In the genomic region with DNA sequence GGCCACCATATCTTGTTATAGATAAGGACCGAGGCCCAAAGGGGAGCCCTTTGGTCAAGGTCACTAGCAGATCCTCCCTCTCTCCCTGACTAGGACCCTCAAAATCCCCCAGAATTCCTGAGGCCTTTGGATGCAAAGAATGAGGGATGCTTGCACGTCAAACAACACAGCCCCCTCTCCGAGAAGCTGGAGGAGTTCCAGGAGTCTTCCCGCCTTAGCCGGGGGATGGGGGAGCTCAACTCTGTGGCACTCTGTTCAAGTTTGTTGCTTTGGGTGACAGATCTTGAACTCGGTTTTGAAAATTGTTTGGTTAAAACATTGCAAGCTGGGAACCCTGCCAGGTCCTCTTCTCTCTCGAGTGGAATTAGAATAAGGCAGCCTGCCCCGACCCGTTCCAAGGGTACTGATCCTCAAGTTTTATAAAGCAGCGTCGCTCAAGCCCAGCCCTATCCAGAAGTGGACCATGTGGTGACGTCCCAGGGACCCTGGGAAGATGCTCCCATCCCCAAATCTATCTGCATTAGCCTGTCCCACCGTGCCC, we compare ENCODE assay signal across 12 cellular contexts.
DNase-seq lines count a peak whose midpoint lies in the region; ATAC-seq and TF ChIP-seq lines count a peak whose summit lies in the region.
"Had no signal": no experiment of that assay in that cellular context is flagged by ENCODE, and none has a peak within 500 bp of the region (broad histone marks: within the 10 kb centered on the region; RNA-seq: fewer than 3 reads in every experiment).

No MANE protein-coding gene starts in this region.

- peak in 1 of 4 donors; percentile 18 for ATAC-seq in heart left ventricle
- ATAC-seq: activated CD8-positive, alpha-beta T cell treated with anti-CD3 and anti-CD28 coated beads for 36 hours had no signal

- H3K4me1 ChIP-seq in heart left ventricle, result peaks cover 4 to 84% (median 40%) of the 10 kb centered on the region in 12 donors
- H3K4me1 ChIP-seq in parathyroid adenoma, result peaks cover 71% of the 10 kb centered on the region

- H2AFZ ChIP-seq in parathyroid adenoma, result peak overlapping the region; percentile 16

- peak overlapping the region in 10 of 12 donors; percentile 76 to 98 (median 86) for H3K27ac ChIP-seq in heart left ventricle
- H3K27ac ChIP-seq in parathyroid adenoma, result peak overlapping the region; percentile 95

- H3K9me3 Mint-ChIP-seq in activated CD4-positive, alpha-beta memory T cell treated with anti-CD3 and anti-CD28 coated beads for 36 hours, result no peaks in the 10 kb centered on the region
- H3K9me3 Mint-ChIP-seq: activated CD8-positive, alpha-beta T cell treated with anti-CD3 and anti-CD28 coated beads for 36 hours; T-helper 2 cell treated with Interferon-gamma antibody and Interleukin-4, amounts not matched to agents 5 μg/mL and 100 μg/mL, for 36 hours had no signal

- no peaks in the 10 kb centered on the region for H3K79me2 ChIP-seq in parathyroid adenoma

- no peaks in the 10 kb centered on the region for H3K36me3 Mint-ChIP-seq in activated CD4-positive, alpha-beta memory T cell treated with anti-CD3 and anti-CD28 coated beads for 36 hours

- DNase-seq in G401 (ENCODE audit: low spot score) (peak; percentile 36), NCI-H2171 treated with DMSO at 0.1 percent for 48 hours (lab: John Stamatoyannopoulos, UW) (peak; percentile 53), heart left ventricle (peak in 2 of 5 donors; percentile 31 to 65), DMS114 treated with DMSO at 0.1 percent for 48 hours (lab: John Stamatoyannopoulos, UW; ENCODE audit: unreplicated experiment) (no peak), AG20443 (ENCODE audit: low spot score) (no peak)
- DNase-seq in activated T-cell treated with anti-CD3 and anti-CD28 coated beads, Interleukin-2, amount 50 U/mL, for 1 hour, result no peak
- no peak for DNase-seq in activated CD4-positive, alpha-beta memory T cell treated with anti-CD3 and anti-CD28 coated beads for 36 hours
- DNase-seq: activated CD8-positive, alpha-beta T cell treated with anti-CD3 and anti-CD28 coated beads for 36 hours; activated naive CD4-positive, alpha-beta T cell had no signal

- H3K27me3 ChIP-seq in heart left ventricle, result no peaks in the 10 kb centered on the region
- no peaks in the 10 kb centered on the region for H3K27me3 ChIP-seq in parathyroid adenoma (ENCODE audit: control insufficient read depth, insufficient read depth, low read length)

- in situ Hi-C loops in G401 (cut with HindIII; ENCODE audit: low sequenced_read_pairs), result no loop called here

- 32 to 41% (median 38%) methylated on average over 13 of the region's 13 CpGs for WGBS in heart left ventricle, 4 donors

- no peak overlapping the region for H3K4me3 Mint-ChIP-seq in activated CD4-positive, alpha-beta memory T cell treated with anti-CD3 and anti-CD28 coated beads for 36 hours
- H3K4me3 Mint-ChIP-seq: activated CD8-positive, alpha-beta T cell treated with anti-CD3 and anti-CD28 coated beads for 36 hours; T-helper 2 cell treated with Interferon-gamma antibody and Interleukin-4, amounts not matched to agents 5 μg/mL and 100 μg/mL, for 36 hours had no signal

- H3K4me1 Mint-ChIP-seq in activated CD4-positive, alpha-beta memory T cell treated with anti-CD3 and anti-CD28 coated beads for 36 hours (ENCODE audit: low read depth), result no peaks in the 10 kb centered on the region

- H3K27me3 Mint-ChIP-seq in activated CD4-positive, alpha-beta memory T cell treated with anti-CD3 and anti-CD28 coated beads for 36 hours, result no peaks in the 10 kb centered on the region
- H3K27me3 Mint-ChIP-seq: activated CD8-positive, alpha-beta T cell treated with anti-CD3 and anti-CD28 coated beads for 36 hours; progenitor cell of endocrine pancreas had no signal

- intact Hi-C loops in heart left ventricle (cut with DNase I), result loop anchor here in 6 of 10 donors (5.0 to 10.0 kb wide), 5 partner anchors 76 to 258 kb away; a partner anchor contains a TSS
- intact Hi-C loops in activated CD4-positive, alpha-beta memory T cell treated with anti-CD3 and anti-CD28 coated beads for 36 hours (cut with micrococcal nuclease), result no loop called here

- POLR2A ChIA-PET in activated CD4-positive, alpha-beta memory T cell treated with anti-CD3 and anti-CD28 coated beads for 36 hours (lab: Charles Lee), result no interaction called here

- H3K36me3 ChIP-seq in heart left ventricle, result no peaks in the 10 kb centered on the region
- H3K36me3 ChIP-seq in parathyroid adenoma (ENCODE audit: control insufficient read depth, insufficient read depth, low read length), result no peaks in the 10 kb centered on the region

- TF ChIP-seq CTCF in heart left ventricle (IDR thresholded peaks at IDR 0.05) (no peak), parathyroid adenoma (IDR thresholded peaks at IDR 0.05) (no peak)

- no peak for TF ChIP-seq POLR2A in heart left ventricle (IDR thresholded peaks at IDR 0.05)

- H3K4me3 ChIP-seq in heart left ventricle, result peak overlapping the region in 2 of 12 donors; percentile 9 to 22
- H3K4me3 ChIP-seq in parathyroid adenoma (ENCODE audit: low read depth, low read length), result no peak overlapping the region

- no peak overlapping the region for H3K9ac ChIP-seq in parathyroid adenoma

- CTCF ChIA-PET in activated CD4-positive, alpha-beta memory T cell treated with anti-CD3 and anti-CD28 coated beads for 36 hours (lab: Charles Lee), result no interaction called here

- H3K27ac Mint-ChIP-seq in activated CD4-positive, alpha-beta memory T cell treated with anti-CD3 and anti-CD28 coated beads for 36 hours, result no peak overlapping the region
- H3K27ac Mint-ChIP-seq: activated CD8-positive, alpha-beta T cell treated with anti-CD3 and anti-CD28 coated beads for 36 hours; progenitor cell of endocrine pancreas; T-helper 2 cell treated with Interferon-gamma antibody and Interleukin-4, amounts not matched to agents 5 μg/mL and 100 μg/mL, for 36 hours had no signal

- no peaks in the 10 kb centered on the region for H3K9me3 ChIP-seq in heart left ventricle
- H3K9me3 ChIP-seq in parathyroid adenoma (ENCODE audit: control insufficient read depth, low read length), result no peaks in the 10 kb centered on the region

- H3K4me2 ChIP-seq in parathyroid adenoma (ENCODE audit: low read length), result peak overlapping the region; percentile 48

Comparison
In these comparisons a context has a peak if more than half of its experiments do, and no peak if none do; other contexts are left out.
1. DNase-seq: peak in G401 (single experiment) and NCI-H2171 treated with DMSO at 0.1 percent for 48 hours (single experiment); none in DMS114 treated with DMSO at 0.1 percent for 48 hours (single experiment), activated T-cell treated with anti-CD3 and anti-CD28 coated beads, Interleukin-2, amount 50 U/mL, for 1 hour (single experiment), AG20443 (single experiment) and activated CD4-positive, alpha-beta memory T cell treated with anti-CD3 and anti-CD28 coated beads for 36 hours (single experiment).